Comparison of ENCODE assay signal across 1 cellular context in genomic region chr21:34882719-34883131, GRCh38.
TF ChIP-seq lines count a peak whose summit lies in the region.

No MANE protein-coding gene starts in this region.

TF ChIP-seq in K562, 482 proteins besides CTCF, POLR2A, EP300 and RAD21 (continued from another document):
- TF ChIP-seq ZBTB40 (IDR thresholded peaks at IDR 0.05) (no peak), ZBTB40 (CRISPR knock-in tag; IDR thresholded peaks at IDR 0.05) (no peak), SP1 (CRISPR knock-in tag; IDR thresholded peaks at IDR 0.05) (no peak)
